30 cellular contexts compared by ENCODE assay signal in genomic region chr14:57058319-57058718, GRCh38.
DNase-seq lines count a peak whose midpoint lies in the region; ATAC-seq and TF ChIP-seq lines count a peak whose summit lies in the region.
"Had no signal": no experiment of that assay in that cellular context is flagged by ENCODE, and none has a peak within 500 bp of the region (broad histone marks: within the 10 kb centered on the region; RNA-seq: fewer than 3 reads in every experiment).

No MANE protein-coding gene starts in this region.

- no peak overlapping the region for H3K4me2 ChIP-seq in GM23338

- H3K36me3 Mint-ChIP-seq in GM23338 (ENCODE audit: low read depth) (peaks cover 5% of the 10 kb centered on the region; the same call in 1 of the 3 replicates), natural killer cell (no peaks in the 10 kb centered on the region)
- H3K36me3 Mint-ChIP-seq: activated naive CD8-positive, alpha-beta T cell had no signal

- H3K4me1 Mint-ChIP-seq in GM23338 = peaks cover 39% of the 10 kb centered on the region
- H3K4me1 Mint-ChIP-seq in natural killer cell = no peaks in the 10 kb centered on the region

- H3K27ac Mint-ChIP-seq in GM23338 (no peak overlapping the region), natural killer cell (no peak overlapping the region)
- H3K27ac Mint-ChIP-seq: activated naive CD8-positive, alpha-beta T cell had no signal

- H3K27ac ChIP-seq in GM23338 (ENCODE audit: low read depth) = no peak overlapping the region
- H3K27ac ChIP-seq: breast epithelium, gastroesophageal sphincter, parathyroid adenoma, skin epidermis, suprapubic skin, upper lobe of right lung had no signal

- peaks cover 9% of the 10 kb centered on the region for H3K27me3 Mint-ChIP-seq in GM23338 (ENCODE audit: insufficient read depth, low read depth, poor library complexity)
- peaks cover 8 to 13% of the 10 kb centered on the region in 2 donors for H3K27me3 Mint-ChIP-seq in natural killer cell (ENCODE audit: low read depth in 2 of 2)

- H3K27me3 ChIP-seq in GM23338 (ENCODE audit: insufficient read depth) = no peaks in the 10 kb centered on the region
- H3K27me3 ChIP-seq: breast epithelium, gastroesophageal sphincter, MG63, suprapubic skin, upper lobe of right lung had no signal

- H3K36me3 ChIP-seq in GM23338 (ENCODE audit: insufficient read depth) = no peaks in the 10 kb centered on the region
- H3K36me3 ChIP-seq: breast epithelium, gastroesophageal sphincter, MG63, suprapubic skin, upper lobe of right lung had no signal

- intact Hi-C loops in natural killer cell (cut with micrococcal nuclease) = no loop called here

- H3K4me1 ChIP-seq in GM23338 (ENCODE audit: insufficient read depth) = peaks cover 30% of the 10 kb centered on the region
- H3K4me1 ChIP-seq: breast epithelium, gastroesophageal sphincter, parathyroid adenoma, suprapubic skin, upper lobe of right lung had no signal

- H3K4me3 ChIP-seq in GM23338 = no peak overlapping the region
- H3K4me3 ChIP-seq: breast epithelium, gastroesophageal sphincter, MG63, skin epidermis, suprapubic skin, upper lobe of right lung had no signal

- H3K79me2 ChIP-seq in GM23338 (replicated peaks; ENCODE audit: insufficient read depth) = no peaks in the 10 kb centered on the region
- H3K79me2 ChIP-seq: parathyroid adenoma had no signal

- ATAC-seq in GM23338 = no peak
- peak; percentile 64 for ATAC-seq in left lobe of liver
- ATAC-seq in natural killer cell = no peak
- ATAC-seq: gastroesophageal sphincter, left cardiac atrium had no signal

- no peak for TF ChIP-seq CTCF in GM23338 (conservative IDR thresholded peaks at IDR 0.05; ENCODE audit: low read depth in 2 of 2)
- TF ChIP-seq CTCF in natural killer cell (IDR thresholded peaks at IDR 0.05) = no peak

- DNase-seq in GM23338 (ENCODE audit: low spot score) (no peak), NCI-H2171 treated with DMSO at 0.1 percent for 48 hours (lab: John Stamatoyannopoulos, UW) (peak; percentile 90), SHP77 (lab: John Stamatoyannopoulos, UW) (peak; percentile 63 to 80), left lobe of liver (ENCODE audit: low spot score) (no peak), natural killer cell (no peak), glomerular visceral epithelial cell (ENCODE audit: extremely low spot score) (no peak), HuH-7.5 (ENCODE audit: low spot score) (no peak), OCI-M2 (lab: John Stamatoyannopoulos, UW; ENCODE audit: unreplicated experiment) (no peak)
- DNase-seq: activated CD4-positive, alpha-beta T cell treated with anti-CD3 and anti-CD28 coated beads, Interleukin-2, amount 50 U/mL, for 1 hour; activated CD4-positive, CD25-positive, alpha-beta regulatory T cell; activated effector memory CD4-positive, alpha-beta T cell treated with anti-CD3 and anti-CD28 coated beads, Interleukin-2, amount 50 U/mL, for 16 hours; activated T-cell treated with anti-CD3 and anti-CD28 coated beads, Interleukin-2, amount 50 U/mL, for 1 hour; C1 segment of cervical spinal cord; DMS79 treated with DMSO at 0.1 percent for 48 hours; effector CD4-positive, alpha-beta T cell; GF-D8; GOT3; hypothalamus; KBM-7; left cardiac atrium; mammary epithelial cell; stimulated activated naive CD4-positive, alpha-beta T cell had no signal

- H4K20me1 ChIP-seq in GM23338 (replicated peaks; ENCODE audit: insufficient read depth) = no peaks in the 10 kb centered on the region

- no peaks in the 10 kb centered on the region for H3K9me2 ChIP-seq in GM23338 (ENCODE audit: insufficient read depth)

- no peaks in the 10 kb centered on the region for H3F3A ChIP-seq in GM23338 (replicated peaks; ENCODE audit: low read depth)

- no peak overlapping the region for H3K4me3 Mint-ChIP-seq in GM23338
- no peak overlapping the region for H3K4me3 Mint-ChIP-seq in natural killer cell
- H3K4me3 Mint-ChIP-seq: activated naive CD8-positive, alpha-beta T cell had no signal

- peak overlapping the region; percentile 40; the same call in 1 of the 2 replicates for H2AFZ ChIP-seq in GM23338
- H2AFZ ChIP-seq: parathyroid adenoma had no signal

- peaks cover 2% of the 10 kb centered on the region; the same call in 2 of the 3 replicates for H3K9me3 Mint-ChIP-seq in GM23338
- H3K9me3 Mint-ChIP-seq in natural killer cell = no peaks in the 10 kb centered on the region

TF ChIP-seq in GM23338, 12 proteins besides CTCF, POLR2A, EP300 and RAD21 (continues in another document):
- TF ChIP-seq POLR2AphosphoS5 (IDR thresholded peaks at IDR 0.05; ENCODE audit: low read depth) = no peak
- TF ChIP-seq ZNF462 (CRISPR knock-in tag; IDR thresholded peaks at IDR 0.05) = no peak
- TF ChIP-seq ZNF114 (CRISPR knock-in tag; IDR thresholded peaks at IDR 0.05) = no peak
- no peak for TF ChIP-seq EZH2 (IDR thresholded peaks at IDR 0.05; ENCODE audit: low read depth, unreplicated experiment)
- TF ChIP-seq NANOG (IDR thresholded peaks at IDR 0.05; ENCODE audit: borderline replicate concordance) = no peak
- no peak for TF ChIP-seq ZNF331 (CRISPR knock-in tag; IDR thresholded peaks at IDR 0.05; ENCODE audit: low read depth)
- TF ChIP-seq STAT1 (IDR thresholded peaks at IDR 0.05; ENCODE audit: unreplicated experiment) = no peak

Comparison
In these comparisons a context has a peak if more than half of its experiments do, and no peak if none do; other contexts are left out.
1. DNase-seq: peak in NCI-H2171 treated with DMSO at 0.1 percent for 48 hours (single experiment) and SHP77 (2 of 2); none in GM23338 (single experiment), left lobe of liver (single experiment), natural killer cell (single experiment), glomerular visceral epithelial cell (single experiment), HuH-7.5 (single experiment) and OCI-M2 (single experiment).